Comparison of ENCODE assay signal across 21 cellular contexts in genomic region chr3:115633467-115633866, GRCh38. TPM values are rescaled to one million over a fixed set of nuclear protein-coding genes. Genes with fewer than 3 reads are reported as not detected.
DNase-seq lines count a peak whose midpoint lies in the region; ATAC-seq and TF ChIP-seq lines count a peak whose summit lies in the region.
"Had no signal": no experiment of that assay in that cellular context is flagged by ENCODE, and none has a peak within 500 bp of the region (broad histone marks: within the 10 kb centered on the region; RNA-seq: fewer than 3 reads in every experiment).

No MANE protein-coding gene starts in this region.

- no peak overlapping the region for H3K27ac Mint-ChIP-seq in stimulated activated memory B cell treated with anti-CD40 and anti-IgM and Interleukin-4, amounts not matched to agents 10 μg/mL and 1 μg/mL and 100 μg/mL, for 72 hours
- H3K27ac Mint-ChIP-seq: CD4-positive, CD25-positive, alpha-beta regulatory T cell had no signal

- no peak for DNase-seq in mammary epithelial cell
- DNase-seq in glomerular visceral epithelial cell (ENCODE audit: extremely low spot score), result no peak
- no peak for DNase-seq in testis
- DNase-seq: BE2C; CD4-positive, CD25-positive, alpha-beta regulatory T cell; COR-L47; DMS 273 treated with DMSO at 0.1 percent for 48 hours; GDM1; NCI-H1092 treated with DMSO at 0.1 percent for 48 hours; NCI-H1694; NCI-H2107; NCI-H510A; NCI-H774; PC-3; SJCRH30 had no signal

- no peaks in the 10 kb centered on the region for H3K9me3 Mint-ChIP-seq in stimulated activated memory B cell treated with anti-CD40 and anti-IgM and Interleukin-4, amounts not matched to agents 10 μg/mL and 1 μg/mL and 100 μg/mL, for 72 hours

- dilution Hi-C loops in mammary epithelial cell (cut with HindIII; ENCODE audit: low sequenced_read_pairs), result no loop called here

- H2AFZ ChIP-seq in mammary epithelial cell (ENCODE audit: low read depth, low read length), result no peak overlapping the region

- H3K36me3 ChIP-seq in mammary epithelial cell (ENCODE audit: insufficient read depth, low read length), result no peaks in the 10 kb centered on the region
- H3K36me3 ChIP-seq in testis (ENCODE audit: low read depth, missing control alignments), result no peaks in the 10 kb centered on the region
- H3K36me3 ChIP-seq: SJCRH30 had no signal

- H3K4me3 Mint-ChIP-seq in stimulated activated memory B cell treated with anti-CD40 and anti-IgM and Interleukin-4, amounts not matched to agents 10 μg/mL and 1 μg/mL and 100 μg/mL, for 72 hours, result no peak overlapping the region
- H3K4me3 Mint-ChIP-seq: CD4-positive, CD25-positive, alpha-beta regulatory T cell had no signal

- ATAC-seq in GM18861 (IDR thresholded peaks at IDR 0.05; ENCODE audit: unreplicated experiment) (peak; percentile 64), GM21576 (IDR thresholded peaks at IDR 0.05; ENCODE audit: unreplicated experiment) (peak; percentile 53), HG03280 (IDR thresholded peaks at IDR 0.05; ENCODE audit: unreplicated experiment) (peak; percentile 58)
- ATAC-seq in stimulated activated memory B cell treated with anti-CD40 and anti-IgM and Interleukin-4, amounts not matched to agents 10 μg/mL and 1 μg/mL and 100 μg/mL, for 72 hours, result peak; percentile 54
- ATAC-seq: PC-3 had no signal

- intact Hi-C loops in mammary epithelial cell (cut with micrococcal nuclease), result no loop called here
- intact Hi-C loops in testis (cut with DNase I; ENCODE audit: low total_unique reads), result no loop called here

- H4K20me1 ChIP-seq in mammary epithelial cell (ENCODE audit: insufficient read depth, low read length), result no peaks in the 10 kb centered on the region

- CTCF ChIA-PET in mammary epithelial cell (lab: Charles Lee; ENCODE audit: low non-redundant PET), result no interaction called here

- H3K79me2 ChIP-seq in mammary epithelial cell (ENCODE audit: insufficient read depth, low read length), result no peaks in the 10 kb centered on the region

- no peaks in the 10 kb centered on the region for H3K4me1 Mint-ChIP-seq in stimulated activated memory B cell treated with anti-CD40 and anti-IgM and Interleukin-4, amounts not matched to agents 10 μg/mL and 1 μg/mL and 100 μg/mL, for 72 hours

- H3K27me3 Mint-ChIP-seq in stimulated activated memory B cell treated with anti-CD40 and anti-IgM and Interleukin-4, amounts not matched to agents 10 μg/mL and 1 μg/mL and 100 μg/mL, for 72 hours, result peaks cover 8% of the 10 kb centered on the region

- BruUV-seq in mammary epithelial cell (replicated peaks; lab: Mats Ljungman, UMichigan), result no TSS peak

- TF ChIP-seq CTCF in mammary epithelial cell (conservative IDR thresholded peaks at IDR 0.05 in 1 of 2, IDR thresholded peaks at IDR 0.05 in 1 of 2; ENCODE audit: extremely low read depth in 1 of 2, insufficient read depth in 1 of 2, low read depth in 1 of 2, low read length in 2 of 2) (no peak), testis (IDR thresholded peaks at IDR 0.05) (no peak)

- TF ChIP-seq POLR2A in testis (IDR thresholded peaks at IDR 0.05), result no peak

- in situ Hi-C loops in mammary epithelial cell (cut with MboI; ENCODE audit: low sequenced_read_pairs in 2 of 2), result no loop called here

- H3K27me3 ChIP-seq in mammary epithelial cell (ENCODE audit: insufficient read depth, low read length) (peaks cover 4% of the 10 kb centered on the region), testis (no peaks in the 10 kb centered on the region)
- H3K27me3 ChIP-seq: BE2C, SJCRH30 had no signal

- H3K27ac ChIP-seq in mammary epithelial cell (ENCODE audit: insufficient read depth, low read depth, low read length), result no peak overlapping the region
- no peak overlapping the region for H3K27ac ChIP-seq in testis
- H3K27ac ChIP-seq: RWPE1, SJCRH30 had no signal

- H3K9me3 ChIP-seq in mammary epithelial cell (replicated peaks; ENCODE audit: insufficient read depth, low read length), result no peaks in the 10 kb centered on the region
- no peaks in the 10 kb centered on the region for H3K9me3 ChIP-seq in testis
- H3K9me3 ChIP-seq: BE2C, SJCRH30 had no signal

- H3K4me3 ChIP-seq in mammary epithelial cell (replicated peaks in 1 of 3; ENCODE audit: insufficient read depth in 1 of 3, low read depth in 2 of 3, low read length in 3 of 3), result no peak overlapping the region
- no peak overlapping the region for H3K4me3 ChIP-seq in testis
- H3K4me3 ChIP-seq: SJCRH30 had no signal

- no peak overlapping the region for H3K9ac ChIP-seq in mammary epithelial cell (ENCODE audit: insufficient read depth, low read length)

- no peaks in the 10 kb centered on the region for H3K36me3 Mint-ChIP-seq in stimulated activated memory B cell treated with anti-CD40 and anti-IgM and Interleukin-4, amounts not matched to agents 10 μg/mL and 1 μg/mL and 100 μg/mL, for 72 hours
- H3K36me3 Mint-ChIP-seq: CD4-positive, CD25-positive, alpha-beta regulatory T cell had no signal

- H3K4me1 ChIP-seq in mammary epithelial cell (ENCODE audit: insufficient read depth, low read length) (no peaks in the 10 kb centered on the region), testis (no peaks in the 10 kb centered on the region)
- H3K4me1 ChIP-seq: BE2C, SJCRH30 had no signal

- 72% methylated on average over 3 of the region's 3 CpGs for WGBS in mammary epithelial cell (ENCODE audit: low coverage, missing lambda C conversion rate)
- 90% methylated on average over 3 of the region's 3 CpGs for WGBS in testis, 2 donors

- H3K4me2 ChIP-seq in mammary epithelial cell (ENCODE audit: insufficient read depth, low read depth, low read length), result no peak overlapping the region

RNA-seq across cellular contexts. Expression of gene GAP43, which starts 10.2 kb away (rescaled TPM):
- not detected for total RNA-seq in mammary epithelial cell
- polyA plus RNA-seq in mammary epithelial cell, result not detected
- polyA minus RNA-seq in mammary epithelial cell, result not detected
- under 1 TPM; 0.62 to 0.63 TPM for total RNA-seq in testis
- 0.62 TPM for polyA plus RNA-seq in testis (ENCODE audit: insufficient read depth, low read depth, low replicate concordance)
- total RNA-seq: CD4-positive, CD25-positive, alpha-beta regulatory T cell; PC-3; SJCRH30; T-helper 2 cell treated with Interferon-gamma antibody and Interleukin-4, amounts not matched to agents 100 ng/mL and 5 ng/mL, for 36 hours had no signal
- polyA plus RNA-seq: CD4-positive, CD25-positive, alpha-beta regulatory T cell had no signal
